ENCODE assay signal across 10 cellular contexts in the genomic region with DNA sequence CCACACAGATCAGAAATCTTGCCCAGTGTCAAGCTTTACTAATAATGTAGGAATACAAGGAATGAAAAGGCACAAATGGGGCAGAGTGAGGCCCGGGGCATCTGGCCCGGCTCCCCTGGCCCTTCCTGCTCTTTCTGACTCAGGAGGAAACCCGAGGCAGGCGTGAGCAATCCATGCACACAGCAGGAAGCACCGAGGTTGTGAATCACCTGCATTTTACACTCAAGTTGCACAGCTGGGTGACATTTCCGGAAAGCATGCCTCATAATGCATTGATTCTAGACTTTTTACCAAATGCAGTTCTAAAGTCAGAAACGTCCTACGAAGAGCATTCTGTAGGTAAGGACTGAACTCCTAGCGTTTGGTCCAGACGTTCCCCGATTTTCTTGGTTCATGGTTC. TPM values are rescaled to one million over a fixed set of nuclear protein-coding genes. Genes with fewer than 3 reads are reported as not detected.
DNase-seq lines count a peak whose midpoint lies in the region; ATAC-seq, FAIRE-seq and TF ChIP-seq lines count a peak whose summit lies in the region.
"Had no signal": no experiment of that assay in that cellular context is flagged by ENCODE, and none has a peak within 500 bp of the region (broad histone marks: within the 10 kb centered on the region; RNA-seq: fewer than 3 reads in every experiment).

No MANE protein-coding gene starts in this region.

- H3K9ac ChIP-seq in fibroblast of lung (ENCODE audit: insufficient read depth, low read length) = no peak overlapping the region
- H3K9ac ChIP-seq in smooth muscle cell (ENCODE audit: low read depth) = no peak overlapping the region

- peak; percentile 70 for DNase-seq in activated CD4-positive, alpha-beta T cell treated with anti-CD3 and anti-CD28 coated beads for 36 hours
- no peak for DNase-seq in activated CD4-positive, alpha-beta T cell treated with anti-CD3 and anti-CD28 coated beads for 1 hour
- DNase-seq in RWPE1 (ENCODE audit: low spot score) (peak; percentile 89), fibroblast of lung (ENCODE audit: low read depth in 2 of 2) (peak; percentile 68 to 94), smooth muscle cell (lab: John Stamatoyannopoulos, UW; ENCODE audit: unreplicated experiment) (no peak), ascending aorta (ENCODE audit: low spot score in 2 of 2) (no peak), frontal cortex (ENCODE audit: low spot score in 2 of 2) (no peak)
- DNase-seq: activated CD4-positive, CD25-positive, alpha-beta regulatory T cell treated with anti-CD3 and anti-CD28 coated beads, Interleukin-2, amount 50 U/mL, for 72 hours; C1 segment of cervical spinal cord had no signal

- POLR2A ChIA-PET in activated CD4-positive, alpha-beta T cell treated with anti-CD3 and anti-CD28 coated beads for 36 hours (lab: Charles Lee) = no interaction called here
- POLR2A ChIA-PET in RWPE1 (lab: Yijun Ruan, JAX; ENCODE audit: low non-redundant PET) = no interaction called here

- CTCF ChIA-PET in activated CD4-positive, alpha-beta T cell treated with anti-CD3 and anti-CD28 coated beads for 36 hours (lab: Charles Lee) = interaction anchor here (1.2 kb wide), 1 partner anchor 23 kb away, joined by 3 read pairs; no protein-coding TSS in a partner anchor
- CTCF ChIA-PET in RWPE1 (lab: Yijun Ruan, JAX) = interaction anchor here (0.6 kb wide), 1 partner anchor 15 kb away, joined by 4 read pairs; no protein-coding TSS in a partner anchor

- H3K27ac ChIP-seq in RWPE1 (peak overlapping the region; percentile 82), fibroblast of lung (ENCODE audit: insufficient read depth, low read length) (peak overlapping the region; percentile 26), smooth muscle cell (ENCODE audit: low read depth) (peak overlapping the region; percentile 56), ascending aorta (no peak overlapping the region)

- no peak for FAIRE-seq in frontal cortex (lab: Jason Lieb, UNC)

- H2AFZ ChIP-seq in fibroblast of lung (ENCODE audit: low read length) (no peak overlapping the region), smooth muscle cell (ENCODE audit: low read depth) (no peak overlapping the region)

- ATAC-seq in activated CD4-positive, alpha-beta T cell treated with anti-CD3 and anti-CD28 coated beads for 36 hours = peak; percentile 94
- ATAC-seq in HG03039 (IDR thresholded peaks at IDR 0.05; ENCODE audit: unreplicated experiment) = no peak

- H3K4me1 ChIP-seq in fibroblast of lung (ENCODE audit: control insufficient read depth, extremely low read depth, insufficient read depth, low read length) (no peaks in the 10 kb centered on the region), smooth muscle cell (ENCODE audit: low read depth) (no peaks in the 10 kb centered on the region), ascending aorta (no peaks in the 10 kb centered on the region)

- no peak overlapping the region for H3K4me3 Mint-ChIP-seq in activated CD4-positive, alpha-beta T cell treated with anti-CD3 and anti-CD28 coated beads for 36 hours

- intact Hi-C loops in activated CD4-positive, alpha-beta T cell treated with anti-CD3 and anti-CD28 coated beads for 36 hours (cut with DNase I, micrococcal nuclease) = no loop called here
- intact Hi-C loops in ascending aorta (cut with DNase I) = no loop called here

- H3K27me3 Mint-ChIP-seq in activated CD4-positive, alpha-beta T cell treated with anti-CD3 and anti-CD28 coated beads for 36 hours = no peaks in the 10 kb centered on the region

- H3K36me3 ChIP-seq in fibroblast of lung (ENCODE audit: control insufficient read depth, insufficient read depth, low read length) (no peaks in the 10 kb centered on the region), smooth muscle cell (ENCODE audit: low read depth) (no peaks in the 10 kb centered on the region), ascending aorta (peaks cover 6 to 7% of the 10 kb centered on the region in 2 donors)

- WGBS in smooth muscle cell (ENCODE audit: low lambda C conversion rate) = 42% methylated on average over 11 of the region's 11 CpGs

- H3K27ac Mint-ChIP-seq in activated CD4-positive, alpha-beta T cell treated with anti-CD3 and anti-CD28 coated beads for 36 hours = peak overlapping the region; percentile 55

- H3F3A ChIP-seq in smooth muscle cell (ENCODE audit: low read depth) = no peaks in the 10 kb centered on the region

- no peaks in the 10 kb centered on the region for H3K9me3 Mint-ChIP-seq in activated CD4-positive, alpha-beta T cell treated with anti-CD3 and anti-CD28 coated beads for 36 hours (ENCODE audit: low read depth)

- no peaks in the 10 kb centered on the region for H3K27me3 ChIP-seq in fibroblast of lung (ENCODE audit: control insufficient read depth, insufficient read depth, low read length)
- no peaks in the 10 kb centered on the region for H3K27me3 ChIP-seq in smooth muscle cell (ENCODE audit: low read depth)
- H3K27me3 ChIP-seq in ascending aorta = no peaks in the 10 kb centered on the region

- H3K9me3 ChIP-seq in fibroblast of lung (ENCODE audit: control insufficient read depth, insufficient read depth, low read depth, low read length) (no peaks in the 10 kb centered on the region), smooth muscle cell (replicated peaks; ENCODE audit: low read depth) (no peaks in the 10 kb centered on the region), ascending aorta (no peaks in the 10 kb centered on the region)

- no peak overlapping the region for H3K4me3 ChIP-seq in fibroblast of lung (replicated peaks in 1 of 4; ENCODE audit: control extremely low read depth in 1 of 4, insufficient read depth in 1 of 4, low read depth in 3 of 4, low read length in 4 of 4)
- H3K4me3 ChIP-seq in smooth muscle cell = no peak overlapping the region
- no peak overlapping the region for H3K4me3 ChIP-seq in ascending aorta

- peaks cover 24% of the 10 kb centered on the region for H3K36me3 Mint-ChIP-seq in activated CD4-positive, alpha-beta T cell treated with anti-CD3 and anti-CD28 coated beads for 36 hours (ENCODE audit: low read depth)

- no peaks in the 10 kb centered on the region for H3K79me2 ChIP-seq in fibroblast of lung (ENCODE audit: control insufficient read depth, insufficient read depth, low read length)
- H3K79me2 ChIP-seq in smooth muscle cell (ENCODE audit: low read depth) = no peaks in the 10 kb centered on the region

- no peak for TF ChIP-seq CTCF in RWPE1 (conservative IDR thresholded peaks at IDR 0.05; ENCODE audit: low read depth)
- TF ChIP-seq CTCF in fibroblast of lung (conservative IDR thresholded peaks at IDR 0.05 in 1 of 2, IDR thresholded peaks at IDR 0.05 in 1 of 2; ENCODE audit: low read depth in 1 of 2, low read length in 2 of 2) = no peak
- no peak for TF ChIP-seq CTCF in smooth muscle cell (IDR thresholded peaks at IDR 0.05; ENCODE audit: borderline replicate concordance, insufficient read depth, poor library complexity, severe bottlenecking)
- no peak for TF ChIP-seq CTCF in ascending aorta (IDR thresholded peaks at IDR 0.05)

- peaks cover 12% of the 10 kb centered on the region for H3K4me1 Mint-ChIP-seq in activated CD4-positive, alpha-beta T cell treated with anti-CD3 and anti-CD28 coated beads for 36 hours

- H3K4me2 ChIP-seq in fibroblast of lung (ENCODE audit: extremely low read depth, insufficient read depth, low read length) (no peak overlapping the region), smooth muscle cell (no peak overlapping the region)

- H4K20me1 ChIP-seq in fibroblast of lung (ENCODE audit: control insufficient read depth, extremely low read depth, insufficient read depth, low read length) (no peaks in the 10 kb centered on the region), smooth muscle cell (ENCODE audit: low read depth) (no peaks in the 10 kb centered on the region)

RNA-seq across cellular contexts. Expression of gene PRIMPOL, which starts 38.9 kb away (rescaled TPM):
- 10 to 100 TPM; 20.4 to 24.3 TPM for total RNA-seq in activated CD4-positive, alpha-beta T cell treated with anti-CD3 and anti-CD28 coated beads for 36 hours
- total RNA-seq in fibroblast of lung (19.3 and 22.3 TPM in 2 replicates), smooth muscle cell (15.4 and 21.6 TPM in 2 replicates), ascending aorta (12.5 TPM), frontal cortex (49.3 TPM)
- polyA plus RNA-seq in fibroblast of lung (11.5 and 15.1 TPM in 2 replicates), smooth muscle cell (7.5 and 8.3 TPM in 2 replicates)
- 7.9 and 8.1 TPM in 2 replicates for polyA plus RNA-seq in fibroblast of lung (2012)
- 0.59 TPM in 1 of 2 replicates, not detected in the other for polyA minus RNA-seq in fibroblast of lung (ENCODE audit: low replicate concordance)

RNA-seq across cellular contexts. Expression of gene CASP3, which starts 39.2 kb away (rescaled TPM):
- total RNA-seq in activated CD4-positive, alpha-beta T cell treated with anti-CD3 and anti-CD28 coated beads for 36 hours = 10 to 100 TPM; 44.3 to 65.7 TPM
- total RNA-seq in fibroblast of lung (26.4 and 28.2 TPM in 2 replicates), smooth muscle cell (48.5 and 49.5 TPM in 2 replicates), ascending aorta (1.5 TPM), frontal cortex (72.6 TPM)
- polyA plus RNA-seq in fibroblast of lung (34.2 and 41.1 TPM in 2 replicates), smooth muscle cell (29.1 and 35.7 TPM in 2 replicates)
- polyA plus RNA-seq in fibroblast of lung (2012) = 23.6 and 27.7 TPM in 2 replicates
- polyA minus RNA-seq in fibroblast of lung (ENCODE audit: low replicate concordance) = 6.9 and 10.4 TPM in 2 replicates

RNA-seq across cellular contexts. Expression of gene CENPU, which starts 45.4 kb away (rescaled TPM):
- total RNA-seq in activated CD4-positive, alpha-beta T cell treated with anti-CD3 and anti-CD28 coated beads for 36 hours = 10 to 100 TPM; 87.7 to 88.4 TPM
- total RNA-seq in fibroblast of lung (1.8 and 6.4 TPM in 2 replicates), smooth muscle cell (12.9 and 18.4 TPM in 2 replicates), ascending aorta (not detected), frontal cortex (6.1 TPM)
- polyA plus RNA-seq in fibroblast of lung (15.5 and 26.9 TPM in 2 replicates), smooth muscle cell (9.1 and 12.2 TPM in 2 replicates)
- 10.2 and 20.0 TPM in 2 replicates for polyA plus RNA-seq in fibroblast of lung (2012)
- polyA minus RNA-seq in fibroblast of lung (ENCODE audit: low replicate concordance) = 2.6 TPM in 1 of 2 replicates, not detected in the other

Comparison
In these comparisons a context has a peak if more than half of its experiments do, and no peak if none do; other contexts are left out.
1. DNase-seq: peak in activated CD4-positive, alpha-beta T cell treated with anti-CD3 and anti-CD28 coated beads for 36 hours (single experiment), RWPE1 (single experiment) and fibroblast of lung (2 of 2); none in activated CD4-positive, alpha-beta T cell treated with anti-CD3 and anti-CD28 coated beads for 1 hour (single experiment), smooth muscle cell (single experiment), ascending aorta (0 of 2) and frontal cortex (0 of 2).
2. H3K27ac ChIP-seq: peak in RWPE1 (single experiment), fibroblast of lung (single experiment) and smooth muscle cell (single experiment); none in ascending aorta (0 of 2).
3. RNA of gene CASP3, which starts 39.2 kb away (total RNA-seq): 72.6 TPM in frontal cortex (single experiment), 44.3 to 65.7 TPM in activated CD4-positive, alpha-beta T cell treated with anti-CD3 and anti-CD28 coated beads for 36 hours, 48.5 to 49.5 TPM in smooth muscle cell and 26.4 to 28.2 TPM in fibroblast of lung; 1.5 TPM in ascending aorta (single experiment); every median in the first group is over 10 times any median in the second.